ENCODE assay signal across 8 cellular contexts in genomic region chr12:109863961-109864712, GRCh38. TPM values are rescaled to one million over a fixed set of nuclear protein-coding genes. Genes with fewer than 3 reads are reported as not detected.
DNase-seq lines count a peak whose midpoint lies in the region; ATAC-seq lines count a peak whose summit lies in the region.

No MANE protein-coding gene starts in this region.

- H3K4me3 ChIP-seq in BLaER1 treated with 17β-estradiol and CSF1 and Interleukin-3, amounts not matched to agents 10 nM and 100 nM, result no peak overlapping the region

- peak overlapping the region; percentile 91 to 92 for H3K27ac Mint-ChIP-seq in effector memory CD8-positive, alpha-beta T cell
- H3K27ac Mint-ChIP-seq in naive B cell, result peak overlapping the region in 4 of 6 donors; percentile 14 to 85 (median 49)

- no peaks in the 10 kb centered on the region for H3K9me3 ChIP-seq in BLaER1 treated with 17β-estradiol and CSF1 and Interleukin-3, amounts not matched to agents 10 nM and 100 nM (replicated peaks in 1 of 11)

- H3K4me1 ChIP-seq in BLaER1 treated with 17β-estradiol and CSF1 and Interleukin-3, amounts not matched to agents 10 nM and 100 nM, result peaks cover 15 to 37% (median 25%) of the 10 kb centered on the region in 10 experiments

- ATAC-seq in effector memory CD8-positive, alpha-beta T cell (replicated peaks), result peak; percentile 94
- ATAC-seq in naive B cell (ENCODE audit: low read depth in 2 of 2), result no peak

- peaks cover 0 to 39% (median 12%) of the 10 kb centered on the region in 11 experiments; a peak in 12 of 22 replicates for H4K20me1 ChIP-seq in BLaER1 treated with 17β-estradiol and CSF1 and Interleukin-3, amounts not matched to agents 10 nM and 100 nM

- peaks cover 0 to 23% (median 10%) of the 10 kb centered on the region in 11 experiments; a peak in 11 of 22 replicates for H3K36me3 ChIP-seq in BLaER1 treated with 17β-estradiol and CSF1 and Interleukin-3, amounts not matched to agents 10 nM and 100 nM

- no peaks in the 10 kb centered on the region for H3K9me3 Mint-ChIP-seq in effector memory CD8-positive, alpha-beta T cell
- H3K9me3 Mint-ChIP-seq in naive B cell, result no peaks in the 10 kb centered on the region

- H3K27ac ChIP-seq in BLaER1 treated with 17β-estradiol and CSF1 and Interleukin-3, amounts not matched to agents 10 nM and 100 nM, result peak overlapping the region in 5 of 11 experiments; percentile 6 to 33 (median 25); a peak in 7 of 22 replicates

- H3K36me3 Mint-ChIP-seq in effector memory CD8-positive, alpha-beta T cell (ENCODE audit: insufficient read depth), result peaks cover 5% of the 10 kb centered on the region
- H3K36me3 Mint-ChIP-seq in naive B cell, result peaks cover 0 to 6% of the 10 kb centered on the region in 2 donors

- peaks cover 25% of the 10 kb centered on the region in 2 donors for H3K4me1 Mint-ChIP-seq in effector memory CD8-positive, alpha-beta T cell (ENCODE audit: low read depth in 2 of 2)
- H3K4me1 Mint-ChIP-seq in naive B cell, result peaks cover 5 to 41% (median 14%) of the 10 kb centered on the region in 3 donors

- DNase-seq in NCI-H510A (lab: John Stamatoyannopoulos, UW), result peak; percentile 49
- DNase-seq in effector memory CD8-positive, alpha-beta T cell, result peak in 2 of 3 experiments; percentile 18 to 21
- DNase-seq in naive B cell, result no peak
- no peak for DNase-seq in NCI-H1105 treated with DMSO at 0.1 percent for 48 hours (lab: John Stamatoyannopoulos, UW)
- DNase-seq in RPMI8226, result no peak
- DNase-seq in NCI-H2107 treated with DMSO at 0.1 percent for 48 hours (lab: John Stamatoyannopoulos, UW; ENCODE audit: unreplicated experiment), result no peak
- no peak for DNase-seq in UCSD-AML1 (lab: John Stamatoyannopoulos, UW; ENCODE audit: unreplicated experiment)

- no peaks in the 10 kb centered on the region for H3K27me3 Mint-ChIP-seq in effector memory CD8-positive, alpha-beta T cell
- H3K27me3 Mint-ChIP-seq in naive B cell, result no peaks in the 10 kb centered on the region

- H3K27me3 ChIP-seq in BLaER1 treated with 17β-estradiol and CSF1 and Interleukin-3, amounts not matched to agents 10 nM and 100 nM, result no peaks in the 10 kb centered on the region

- peak overlapping the region in 2 of 11 experiments; percentile 5 to 8; a peak in 2 of 22 replicates for H3K9ac ChIP-seq in BLaER1 treated with 17β-estradiol and CSF1 and Interleukin-3, amounts not matched to agents 10 nM and 100 nM

- peak overlapping the region in 8 of 11 experiments; percentile 8 to 48 (median 20); a peak in 13 of 22 replicates for H3K4me2 ChIP-seq in BLaER1 treated with 17β-estradiol and CSF1 and Interleukin-3, amounts not matched to agents 10 nM and 100 nM

- peak overlapping the region; percentile 48 to 54 for H3K4me3 Mint-ChIP-seq in effector memory CD8-positive, alpha-beta T cell
- H3K4me3 Mint-ChIP-seq in naive B cell, result peak overlapping the region in 1 of 8 donors; percentile 41

RNA-seq across cellular contexts. Expression of gene GLTP, which starts 16.2 kb away (rescaled TPM):
- 10 to 100 TPM; 29.8 to 50.0 (median 40.6) TPM for polyA plus RNA-seq in naive B cell (ENCODE audit: low read depth in 6 of 6)

RNA-seq across cellular contexts. Expression of gene TRPV4, which starts 30.9 kb away (rescaled TPM):
- not detected for polyA plus RNA-seq in naive B cell (ENCODE audit: low read depth in 6 of 6)

RNA-seq across cellular contexts. Expression of gene TCHP, which starts 35.9 kb away (rescaled TPM):
- polyA plus RNA-seq in naive B cell (ENCODE audit: low read depth in 6 of 6), result 10 to 100 TPM in 1 of 6 donors, 1 to 10 TPM in 5; 5.6 to 10.3 (median 6.4) TPM

Comparison
In these comparisons a context has a peak if more than half of its experiments do, and no peak if none do; other contexts are left out.
1. DNase-seq: peak in NCI-H510A (single experiment) and effector memory CD8-positive, alpha-beta T cell (2 of 3); none in naive B cell (single experiment), NCI-H1105 treated with DMSO at 0.1 percent for 48 hours (single experiment), RPMI8226 (single experiment), NCI-H2107 treated with DMSO at 0.1 percent for 48 hours (single experiment) and UCSD-AML1 (single experiment).